ENCODE assay signal across 19 cellular contexts in the genomic region with DNA sequence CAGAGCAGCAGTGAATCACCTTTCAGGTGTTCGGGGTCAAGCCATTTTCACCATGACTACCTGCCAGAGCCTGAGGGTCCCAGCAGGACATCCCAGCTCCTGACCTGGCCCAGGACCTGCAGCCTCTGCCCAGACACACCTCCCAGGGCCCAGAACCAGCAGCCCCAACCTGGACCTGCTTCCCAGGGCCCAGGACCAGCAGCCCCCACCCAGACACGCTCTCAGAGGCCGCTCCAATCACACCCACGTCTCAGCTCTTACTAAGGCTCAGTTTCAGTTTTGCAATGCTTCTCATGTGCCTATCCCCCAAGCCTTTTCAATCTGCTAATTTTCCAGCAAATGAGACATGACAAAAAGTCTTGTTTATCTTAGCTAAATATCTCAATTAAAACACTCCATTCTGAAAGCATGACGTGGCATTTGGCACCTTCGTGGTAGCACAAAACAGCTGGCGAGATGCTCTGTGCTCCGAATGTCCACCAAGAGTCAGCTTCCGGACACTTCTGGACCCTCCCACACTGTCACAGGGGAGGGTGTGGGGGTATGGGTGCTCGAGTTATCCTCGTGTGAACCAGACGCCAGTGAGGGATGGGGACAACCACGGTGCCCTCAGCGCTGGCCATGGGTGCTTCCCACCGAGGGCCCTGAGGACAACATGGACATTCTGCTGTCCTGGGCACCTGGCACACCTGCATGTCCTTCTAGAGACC.
DNase-seq lines count a peak whose midpoint lies in the region; ATAC-seq and TF ChIP-seq lines count a peak whose summit lies in the region.
"Had no signal": no experiment of that assay in that cellular context is flagged by ENCODE, and none has a peak within 500 bp of the region (broad histone marks: within the 10 kb centered on the region; RNA-seq: fewer than 3 reads in every experiment).

No MANE protein-coding gene starts in this region.

- peaks cover 0 to 9% of the 10 kb centered on the region in 2 donors for H3K4me1 ChIP-seq in neuronal stem cell (ENCODE audit: control insufficient read depth in 2 of 2, insufficient read depth in 1 of 2, low read depth in 1 of 2, low read length in 2 of 2)
- H3K4me1 ChIP-seq in CD8-positive, alpha-beta T cell (ENCODE audit: insufficient read depth, low read length) = no peaks in the 10 kb centered on the region

- no peak for TF ChIP-seq CTCF in fibroblast of mammary gland (conservative IDR thresholded peaks at IDR 0.05; ENCODE audit: control insufficient read depth, insufficient read depth, low read depth, low read length)
- no peak for TF ChIP-seq CTCF in CD8-positive, alpha-beta T cell (IDR thresholded peaks at IDR 0.05)

- H3K36me3 ChIP-seq in neuronal stem cell (replicated peaks in 1 of 2; ENCODE audit: control insufficient read depth in 2 of 2, insufficient read depth in 2 of 2, low read length in 2 of 2) = no peaks in the 10 kb centered on the region
- no peaks in the 10 kb centered on the region for H3K36me3 ChIP-seq in CD8-positive, alpha-beta T cell (ENCODE audit: insufficient read depth, low read length)
- H3K36me3 ChIP-seq: gastrocnemius medialis had no signal

- no peak overlapping the region for H2BK120ac ChIP-seq in neuronal stem cell (ENCODE audit: low read depth, low read length)

- H3K4ac ChIP-seq in neuronal stem cell (ENCODE audit: low read length) = peak overlapping the region; percentile 13

- H4K91ac ChIP-seq in neuronal stem cell (ENCODE audit: low read depth, low read length, poor library complexity) = no peak overlapping the region

- H3K27ac Mint-ChIP-seq in stimulated activated naive CD8-positive, alpha-beta T cell treated with anti-CD3 and anti-CD28 coated beads, Interleukin-15, amount 100 ng/mL, for 72 hours = no peak overlapping the region
- no peak overlapping the region for H3K27ac Mint-ChIP-seq in CD8-positive, alpha-beta T cell
- H3K27ac Mint-ChIP-seq: activated T-helper 17 cell treated with anti-CD3 and anti-CD28 coated beads, Interleukin-2, amount 50 U/mL, for 72 hours; natural killer cell had no signal

- intact Hi-C loops in cardiac septum (cut with DNase I) (no loop called here), Right ventricle myocardium inferior (cut with DNase I) (no loop called here)
- intact Hi-C loops in CD8-positive, alpha-beta T cell (cut with DNase I, micrococcal nuclease) = no loop called here

- H3K9me3 Mint-ChIP-seq in stimulated activated naive CD8-positive, alpha-beta T cell treated with anti-CD3 and anti-CD28 coated beads, Interleukin-15, amount 100 ng/mL, for 72 hours = peaks cover 6 to 25% of the 10 kb centered on the region in 2 donors
- H3K9me3 Mint-ChIP-seq in CD8-positive, alpha-beta T cell = peaks cover 14% of the 10 kb centered on the region

- POLR2A ChIA-PET in CD8-positive, alpha-beta T cell (lab: Charles Lee) = no interaction called here

- CTCF ChIA-PET in CD8-positive, alpha-beta T cell (lab: Charles Lee) = no interaction called here

- H3K27me3 Mint-ChIP-seq in stimulated activated naive CD8-positive, alpha-beta T cell treated with anti-CD3 and anti-CD28 coated beads, Interleukin-15, amount 100 ng/mL, for 72 hours = peaks cover 13% of the 10 kb centered on the region
- no peaks in the 10 kb centered on the region for H3K27me3 Mint-ChIP-seq in CD8-positive, alpha-beta T cell (ENCODE audit: low read depth)

- no peak overlapping the region for H3K27ac ChIP-seq in neuronal stem cell (replicated peaks; ENCODE audit: low read length)
- H3K27ac ChIP-seq in CD8-positive, alpha-beta T cell (ENCODE audit: low read depth, low read length) = no peak overlapping the region
- H3K27ac ChIP-seq: gastrocnemius medialis had no signal

- no peak overlapping the region for H3K9ac ChIP-seq in neuronal stem cell (ENCODE audit: low read depth, low read length, poor library complexity)

- H3K4me1 Mint-ChIP-seq in stimulated activated naive CD8-positive, alpha-beta T cell treated with anti-CD3 and anti-CD28 coated beads, Interleukin-15, amount 100 ng/mL, for 72 hours = no peaks in the 10 kb centered on the region
- H3K4me1 Mint-ChIP-seq in CD8-positive, alpha-beta T cell (ENCODE audit: low read depth) = no peaks in the 10 kb centered on the region
- H3K4me1 Mint-ChIP-seq: activated T-helper 17 cell treated with anti-CD3 and anti-CD28 coated beads, Interleukin-2, amount 50 U/mL, for 72 hours had no signal

- DNase-seq in cardiac septum (ENCODE audit: low spot score) (peak; percentile 75), Right ventricle myocardium inferior (ENCODE audit: missing footprints) (no peak), fibroblast of mammary gland (ENCODE audit: low read depth) (peak; percentile 29), neuronal stem cell (ENCODE audit: low spot score) (no peak), NCI-H2107 treated with DMSO at 0.1 percent for 48 hours (lab: John Stamatoyannopoulos, UW; ENCODE audit: unreplicated experiment) (no peak), HUDEP-2 (lab: John Stamatoyannopoulos, UW; ENCODE audit: unreplicated experiment in 76 of 76) (no peak)
- DNase-seq in stimulated activated naive CD8-positive, alpha-beta T cell treated with anti-CD3 and anti-CD28 coated beads, Interleukin-15, amount 100 ng/mL, for 72 hours = no peak
- DNase-seq in CD8-positive, alpha-beta T cell = no peak
- DNase-seq: ACHN; activated CD4-positive, alpha-beta T cell treated with anti-CD3 and anti-CD28 coated beads, Interleukin-2, amount 50 U/mL, for 48 hours; Calu3; effector CD4-positive, alpha-beta T cell; GOT3; natural killer cell; NCI-H1694 treated with DMSO at 0.1 percent for 48 hours; SHP77 treated with DMSO at 0.1 percent for 48 hours; stimulated activated CD4-positive, alpha-beta T cell treated with anti-CD3 and anti-CD28 coated beads, Interleukin-2, amount 100 ng/mL, for 48 hours had no signal

- H2BK12ac ChIP-seq in neuronal stem cell (ENCODE audit: low read length) = no peak overlapping the region

- H4K8ac ChIP-seq in neuronal stem cell (ENCODE audit: low read depth, low read length) = no peak overlapping the region

- H2AK5ac ChIP-seq in neuronal stem cell (ENCODE audit: low read depth, low read length) = peak overlapping the region; percentile 87

- H3K36me3 Mint-ChIP-seq in CD8-positive, alpha-beta T cell = no peaks in the 10 kb centered on the region
- H3K36me3 Mint-ChIP-seq: natural killer cell had no signal

- peaks cover 0 to 9% (median 0%) of the 10 kb centered on the region in 3 experiments for H3K27me3 ChIP-seq in neuronal stem cell (ENCODE audit: control insufficient read depth in 3 of 3, insufficient read depth in 3 of 3, low read depth in 1 of 3, low read length in 3 of 3)
- no peaks in the 10 kb centered on the region for H3K27me3 ChIP-seq in CD8-positive, alpha-beta T cell (ENCODE audit: insufficient read depth, low read length)
- H3K27me3 ChIP-seq: gastrocnemius medialis had no signal

- H3K23ac ChIP-seq in neuronal stem cell (ENCODE audit: low read depth, low read length, poor library complexity) = no peak overlapping the region

- no peak overlapping the region for H2BK15ac ChIP-seq in neuronal stem cell (ENCODE audit: low read length)

- no peak overlapping the region for H2AFZ ChIP-seq in neuronal stem cell (ENCODE audit: low read length)

- H2BK5ac ChIP-seq in neuronal stem cell (ENCODE audit: low read length) = no peak overlapping the region

- H3K4me2 ChIP-seq in neuronal stem cell (ENCODE audit: insufficient read depth, low read length, poor library complexity, severe bottlenecking) = no peak overlapping the region

- H3K4me3 Mint-ChIP-seq in stimulated activated naive CD8-positive, alpha-beta T cell treated with anti-CD3 and anti-CD28 coated beads, Interleukin-15, amount 100 ng/mL, for 72 hours = no peak overlapping the region
- no peak overlapping the region for H3K4me3 Mint-ChIP-seq in CD8-positive, alpha-beta T cell
- H3K4me3 Mint-ChIP-seq: activated T-helper 17 cell treated with anti-CD3 and anti-CD28 coated beads, Interleukin-2, amount 50 U/mL, for 72 hours; natural killer cell had no signal

- H3K18ac ChIP-seq in neuronal stem cell (ENCODE audit: low read length) = peak overlapping the region; percentile 33

- WGBS in neuronal stem cell (ENCODE audit: extremely low coverage in 2 of 2, insufficient read length in 2 of 2, insufficient replicate concordance in 1 of 2), 2 donors = no CpG with 5 or more reads among the region's 15 CpGs

- H3K79me1 ChIP-seq in neuronal stem cell (ENCODE audit: low read depth, low read length) = no peaks in the 10 kb centered on the region

- no peak for ATAC-seq in Right ventricle myocardium inferior
- ATAC-seq in stimulated activated naive CD8-positive, alpha-beta T cell treated with anti-CD3 and anti-CD28 coated beads, Interleukin-15, amount 100 ng/mL, for 72 hours = no peak
- no peak for ATAC-seq in CD8-positive, alpha-beta T cell
- ATAC-seq: activated T-helper 17 cell treated with anti-CD3 and anti-CD28 coated beads, Interleukin-2, amount 50 U/mL, for 72 hours; natural killer cell had no signal

- no peak overlapping the region for H3K4me3 ChIP-seq in fibroblast of mammary gland (ENCODE audit: control insufficient read depth, low read depth, low read length)
- no peak overlapping the region for H3K4me3 ChIP-seq in neuronal stem cell (ENCODE audit: low read length in 2 of 2)
- H3K4me3 ChIP-seq in CD8-positive, alpha-beta T cell (ENCODE audit: low read depth, low read length) = no peak overlapping the region
- H3K4me3 ChIP-seq: gastrocnemius medialis had no signal

- H3K14ac ChIP-seq in neuronal stem cell (ENCODE audit: low read length) = no peak overlapping the region

- peaks cover 0 to 5% of the 10 kb centered on the region in 2 donors for H3K9me3 ChIP-seq in neuronal stem cell (replicated peaks in 1 of 2; ENCODE audit: control insufficient read depth in 2 of 2, insufficient read depth in 1 of 2, low read depth in 1 of 2, low read length in 2 of 2)
- H3K9me3 ChIP-seq in CD8-positive, alpha-beta T cell (ENCODE audit: low read length) = no peaks in the 10 kb centered on the region
- H3K9me3 ChIP-seq: gastrocnemius medialis had no signal

Comparison
In these comparisons a context has a peak if more than half of its experiments do, and no peak if none do; other contexts are left out.
1. DNase-seq: peak in cardiac septum (single experiment) and fibroblast of mammary gland (single experiment); none in Right ventricle myocardium inferior (single experiment), neuronal stem cell (single experiment), NCI-H2107 treated with DMSO at 0.1 percent for 48 hours (single experiment), stimulated activated naive CD8-positive, alpha-beta T cell treated with anti-CD3 and anti-CD28 coated beads, Interleukin-15, amount 100 ng/mL, for 72 hours (0 of 2), HUDEP-2 (0 of 76) and CD8-positive, alpha-beta T cell (0 of 7).